Comparison of ENCODE assay signal across 18 cellular contexts in genomic region chr4:8840816-8841455, GRCh38. TPM values are rescaled to one million over a fixed set of nuclear protein-coding genes. Genes with fewer than 3 reads are reported as not detected.
"Had no signal": no experiment of that assay in that cellular context is flagged by ENCODE, and none has a peak within 500 bp of the region (broad histone marks: within the 10 kb centered on the region; RNA-seq: fewer than 3 reads in every experiment).

No MANE protein-coding gene starts in this region.

- H3K9me3 Mint-ChIP-seq: T-helper 1 cell treated with Interleukin-12 subunit alpha and Interleukin-12 subunit beta and Interleukin-4 antibody, amounts not matched to agents 30 μg/mL and 1 μg/mL, for 36 hours had no signal

- H3K27ac Mint-ChIP-seq: activated CD4-positive, alpha-beta memory T cell treated with anti-CD3 and anti-CD28 coated beads for 36 hours; activated T-cell treated with anti-CD3 and anti-CD28 coated beads, Interleukin-2, amount 50 U/mL, for 72 hours; naive thymus-derived CD8-positive, alpha-beta T cell; T-helper 1 cell treated with Interleukin-12 subunit alpha and Interleukin-12 subunit beta and Interleukin-4 antibody, amounts not matched to agents 30 μg/mL and 1 μg/mL, for 36 hours had no signal

- H3K27ac ChIP-seq: testis had no signal

- FAIRE-seq: TTC549 had no signal

- H3K4me1 ChIP-seq: testis had no signal

- H3K4me3 Mint-ChIP-seq: activated CD4-positive, alpha-beta memory T cell treated with anti-CD3 and anti-CD28 coated beads for 36 hours; activated T-cell treated with anti-CD3 and anti-CD28 coated beads, Interleukin-2, amount 50 U/mL, for 72 hours; naive thymus-derived CD8-positive, alpha-beta T cell; T-helper 1 cell treated with Interleukin-12 subunit alpha and Interleukin-12 subunit beta and Interleukin-4 antibody, amounts not matched to agents 30 μg/mL and 1 μg/mL, for 36 hours had no signal

- H3K4me3 ChIP-seq: lung, mucosa of descending colon, testis had no signal

- ATAC-seq: activated CD4-positive, CD25-positive, alpha-beta regulatory T cell treated with anti-CD3 and anti-CD28 coated beads, Interleukin-2, amount 50 U/mL, for 24 hours; activated T-cell treated with anti-CD3 and anti-CD28 coated beads, Interleukin-2, amount 50 U/mL, for 72 hours; mucosa of descending colon; naive thymus-derived CD8-positive, alpha-beta T cell; right cardiac atrium had no signal

- DNase-seq: activated CD4-positive, alpha-beta memory T cell treated with anti-CD3 and anti-CD28 coated beads for 36 hours; activated CD8-positive, alpha-beta memory T cell treated with anti-CD3 and anti-CD28 coated beads, Interleukin-2, amount 50 U/mL, for 4 hours; activated naive CD4-positive, alpha-beta T cell treated with Interleukin-2 at 50 U/mL for 16 hours; activated T-cell treated with anti-CD3 and anti-CD28 coated beads, Interleukin-2, amount 50 U/mL, for 72 hours; central memory CD4-positive, alpha-beta T cell; hippocampal formation; mucosa of descending colon; right cardiac atrium; stimulated activated CD4-positive, alpha-beta T cell treated with anti-CD3 and anti-CD28 coated beads, Interleukin-2, amount 100 ng/mL, for 24 hours; stimulated activated naive CD4-positive, alpha-beta T cell; testis had no signal

- H3K9me3 ChIP-seq: mucosa of descending colon, testis had no signal

- H3K36me3 Mint-ChIP-seq: activated CD4-positive, alpha-beta memory T cell treated with anti-CD3 and anti-CD28 coated beads for 36 hours had no signal

- H3K4me1 Mint-ChIP-seq: naive thymus-derived CD8-positive, alpha-beta T cell had no signal

- H3K27me3 ChIP-seq: testis had no signal

RNA-seq across cellular contexts. Expression of gene HMX1, which starts 30.7 kb away (rescaled TPM):
- total RNA-seq: activated CD4-positive, alpha-beta memory T cell treated with anti-CD3 and anti-CD28 coated beads for 36 hours; activated T-cell treated with anti-CD3 and anti-CD28 coated beads, Interleukin-2, amount 50 U/mL, for 72 hours; lung; naive thymus-derived CD8-positive, alpha-beta T cell; right cardiac atrium had no signal
- polyA plus RNA-seq: adipose tissue; esophagus; lung; naive thymus-derived CD8-positive, alpha-beta T cell; right cardiac atrium had no signal
